8 cellular contexts compared by ENCODE assay signal in genomic region chr9:14993061-14993800, GRCh38.
DNase-seq lines count a peak whose midpoint lies in the region; ATAC-seq and TF ChIP-seq lines count a peak whose summit lies in the region.

No MANE protein-coding gene starts in this region.

- H3K4me3 ChIP-seq in DND-41 (ENCODE audit: low read depth in 1 of 2, low read length in 2 of 2) (peak overlapping the region; percentile 64 to 65), choroid plexus epithelial cell (ENCODE audit: low read depth, low read length) (peak overlapping the region; percentile 69), skeletal muscle satellite cell (ENCODE audit: low read length) (peak overlapping the region; percentile 79)

- TF ChIP-seq CTCF in DND-41 (IDR thresholded peaks at IDR 0.05; ENCODE audit: borderline replicate concordance, extremely low read depth, low read length, poor library complexity, severe bottlenecking) (no peak), WTC11 (IDR thresholded peaks at IDR 0.05) (no peak), choroid plexus epithelial cell (conservative IDR thresholded peaks at IDR 0.05; ENCODE audit: low read depth, low read length) (no peak)

- no peaks in the 10 kb centered on the region for H3K36me3 Mint-ChIP-seq in WTC11

- peak overlapping the region; percentile 61 for H3K4me2 ChIP-seq in DND-41 (ENCODE audit: insufficient read depth, low read length)
- H3K4me2 ChIP-seq in skeletal muscle satellite cell (ENCODE audit: low read length): peak overlapping the region; percentile 83

- H3K36me3 ChIP-seq in DND-41 (ENCODE audit: insufficient read depth, low read length) (no peaks in the 10 kb centered on the region), skeletal muscle satellite cell (ENCODE audit: insufficient read depth, low read length) (no peaks in the 10 kb centered on the region)

- CTCF ChIA-PET in WTC11 (lab: Charles Lee): interaction anchor here (0.9 kb wide), 2 partner anchors 57 to 142 kb away, joined by 3 read pairs; no protein-coding TSS in a partner anchor

- H3K4me1 ChIP-seq in DND-41 (ENCODE audit: insufficient read depth, low read length) (peaks cover 53% of the 10 kb centered on the region), skeletal muscle satellite cell (ENCODE audit: control insufficient read depth, insufficient read depth, low read length) (no peaks in the 10 kb centered on the region)

- ATAC-seq in DND-41 (ENCODE audit: insufficient read depth, low read depth) (peak; percentile 60), WTC11 (peak; percentile 97), HG03025 (IDR thresholded peaks at IDR 0.05; ENCODE audit: low FRiP score, unreplicated experiment) (no peak)

- peak overlapping the region; percentile 82; the same call in 1 of the 2 replicates for H3K27ac Mint-ChIP-seq in WTC11

- peak overlapping the region; percentile 59 for H3K9ac ChIP-seq in DND-41 (ENCODE audit: low read depth, low read length)
- H3K9ac ChIP-seq in skeletal muscle satellite cell (ENCODE audit: low read depth, low read length): peak overlapping the region; percentile 65

- POLR2A ChIA-PET in WTC11 (lab: Charles Lee): no interaction called here

- H4K20me1 ChIP-seq in DND-41 (ENCODE audit: insufficient read depth, low read length): no peaks in the 10 kb centered on the region

- H3K9me3 ChIP-seq in DND-41 (ENCODE audit: insufficient read depth, low read length, severe bottlenecking): no peaks in the 10 kb centered on the region
- H3K9me3 ChIP-seq in skeletal muscle satellite cell (replicated peaks; ENCODE audit: low read length): no peaks in the 10 kb centered on the region

- peak overlapping the region; percentile 80 for H3K4me3 Mint-ChIP-seq in WTC11

- H3K9me3 Mint-ChIP-seq in WTC11: no peaks in the 10 kb centered on the region

- peak overlapping the region; percentile 63 for H2AFZ ChIP-seq in DND-41 (ENCODE audit: low read depth, low read length)

- H3K27me3 ChIP-seq in DND-41 (ENCODE audit: insufficient read depth, low read length, poor library complexity) (no peaks in the 10 kb centered on the region), skeletal muscle satellite cell (ENCODE audit: control insufficient read depth, insufficient read depth, low read length) (no peaks in the 10 kb centered on the region)

- H3K4me1 Mint-ChIP-seq in WTC11: peaks cover 19% of the 10 kb centered on the region

- H3K79me2 ChIP-seq in DND-41 (ENCODE audit: insufficient read depth, low read length): peaks cover 4% of the 10 kb centered on the region; the same call in 1 of the 2 replicates

- DNase-seq in DND-41 (peak; percentile 87), NCI-H1436 treated with DMSO at 0.1 percent for 48 hours (lab: John Stamatoyannopoulos, UW) (peak; percentile 71), WTC11 (ENCODE audit: low spot score) (peak; percentile 95), choroid plexus epithelial cell (ENCODE audit: low read depth) (peak; percentile 77), inferior parietal cortex (ENCODE audit: extremely low spot score) (peak; percentile 85), HT-29 (ENCODE audit: low spot score) (no peak)

- peak overlapping the region; percentile 92 for H3K27ac ChIP-seq in DND-41 (ENCODE audit: low read length)

- H3K27me3 Mint-ChIP-seq in WTC11 (ENCODE audit: low read depth): peaks cover 3% of the 10 kb centered on the region; the same call in 1 of the 2 replicates

TF ChIP-seq in WTC11, 78 proteins besides CTCF, POLR2A, EP300 and RAD21 (continues in another document):
- TF ChIP-seq SP1 (CRISPR knock-in tag; conservative IDR thresholded peaks at IDR 0.05) (peak; percentile 95), RORB (CRISPR knock-in tag; IDR thresholded peaks at IDR 0.05) (no peak), ZNF532 (CRISPR knock-in tag; IDR thresholded peaks at IDR 0.05; ENCODE audit: borderline replicate concordance) (no peak), EMX1 (CRISPR knock-in tag; IDR thresholded peaks at IDR 0.05) (no peak), NFYB (CRISPR knock-in tag; conservative IDR thresholded peaks at IDR 0.05; ENCODE audit: low read depth) (peak; percentile 46; the same call in 1 of the 2 replicates), CREM (CRISPR knock-in tag; IDR thresholded peaks at IDR 0.05) (0 out of 2 replicates have a peak, but pooled peaks have one; percentile 30), TEAD1 (CRISPR knock-in tag; IDR thresholded peaks at IDR 0.05) (no peak), ARID4B (CRISPR knock-in tag; IDR thresholded peaks at IDR 0.05; ENCODE audit: borderline replicate concordance) (0 out of 2 replicates have a peak, but pooled peaks have one; percentile 15), ZNF121 (CRISPR knock-in tag; IDR thresholded peaks at IDR 0.05) (no peak), JUN (CRISPR knock-in tag; IDR thresholded peaks at IDR 0.05) (no peak), FOXP1 (CRISPR knock-in tag; IDR thresholded peaks at IDR 0.05; ENCODE audit: borderline replicate concordance) (peak; percentile 67; the same call in 1 of the 2 replicates), GABPB1 (CRISPR knock-in tag; IDR thresholded peaks at IDR 0.05) (peak; percentile 45; the same call in 1 of the 2 replicates), MYBL2 (CRISPR knock-in tag; IDR thresholded peaks at IDR 0.05) (0 out of 2 replicates have a peak, but pooled peaks have one; percentile 33), TEAD4 (CRISPR knock-in tag; IDR thresholded peaks at IDR 0.05) (no peak), FOXK1 (CRISPR knock-in tag; IDR thresholded peaks at IDR 0.05) (0 out of 2 replicates have a peak, but pooled peaks have one; percentile 36), ETV6 (CRISPR knock-in tag; IDR thresholded peaks at IDR 0.05) (peak; percentile 69; the same call in 1 of the 2 replicates), PRRX2 (CRISPR knock-in tag; IDR thresholded peaks at IDR 0.05) (no peak)
